In the genomic region with DNA sequence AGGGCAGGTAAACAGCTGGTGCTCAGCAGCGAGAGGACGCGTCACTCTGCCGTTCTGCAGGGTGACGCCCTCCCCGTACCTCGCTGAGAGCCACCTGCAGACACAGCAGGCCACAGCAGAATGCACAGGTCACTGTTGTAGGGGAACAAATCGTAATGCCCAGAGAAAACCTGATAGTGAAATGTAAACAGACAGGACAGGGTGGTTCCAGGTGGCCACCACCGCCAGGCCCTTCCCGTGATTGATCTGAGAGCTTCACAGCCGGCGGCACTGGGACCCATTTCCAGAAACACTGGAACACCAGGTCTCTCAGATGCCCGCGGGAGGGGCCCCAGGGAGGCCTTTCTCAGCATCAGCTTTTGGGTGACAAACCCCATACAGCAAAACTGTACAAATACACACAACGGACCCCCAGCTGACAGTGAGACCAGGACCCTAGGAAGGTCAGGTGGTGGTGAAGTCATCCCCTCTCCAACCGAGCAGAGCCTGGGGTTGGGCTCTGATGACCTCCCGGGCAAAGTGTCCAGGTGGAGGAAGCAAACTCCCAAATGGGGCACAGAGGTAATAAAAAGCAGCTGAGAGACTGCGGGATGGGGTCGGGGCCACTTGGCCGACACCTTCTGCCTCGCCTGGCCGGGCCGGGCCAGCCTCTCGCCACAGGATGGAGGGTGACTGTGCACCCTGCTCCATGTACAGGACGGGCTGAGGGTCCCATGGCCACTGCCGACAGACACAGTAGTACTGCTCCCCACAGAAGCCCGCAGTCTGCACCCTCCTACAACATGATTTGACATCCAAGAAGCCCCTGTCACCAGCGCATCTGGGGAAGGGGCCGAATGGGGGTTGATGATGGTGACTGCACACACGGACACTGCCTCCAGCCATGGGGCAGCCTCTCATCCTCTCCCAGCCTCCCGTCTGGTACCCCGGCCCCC, we compare ENCODE assay signal across 1 cellular context.
TF ChIP-seq lines count a peak whose summit lies in the region.

No MANE protein-coding gene starts in this region.

TF ChIP-seq in H1, 55 proteins besides CTCF, POLR2A, EP300 and RAD21:
- no peak for TF ChIP-seq NRF1 (IDR thresholded peaks at IDR 0.05; ENCODE audit: low read depth, low read length)
- TF ChIP-seq TAF7 (optimal IDR thresholded peaks at IDR 0.05; ENCODE audit: borderline replicate concordance, low read depth, low read length), result no peak
- no peak for TF ChIP-seq GABPA (IDR thresholded peaks at IDR 0.05; ENCODE audit: borderline replicate concordance, insufficient read depth, low read length)
- TF ChIP-seq TEAD4 (IDR thresholded peaks at IDR 0.05; ENCODE audit: low read depth, low read length), result no peak
- TF ChIP-seq YY1 (IDR thresholded peaks at IDR 0.05; ENCODE audit: low read depth, low read length), result no peak
- TF ChIP-seq SRF (IDR thresholded peaks at IDR 0.05; ENCODE audit: low read depth, low read length), result no peak
